In the genomic region with DNA sequence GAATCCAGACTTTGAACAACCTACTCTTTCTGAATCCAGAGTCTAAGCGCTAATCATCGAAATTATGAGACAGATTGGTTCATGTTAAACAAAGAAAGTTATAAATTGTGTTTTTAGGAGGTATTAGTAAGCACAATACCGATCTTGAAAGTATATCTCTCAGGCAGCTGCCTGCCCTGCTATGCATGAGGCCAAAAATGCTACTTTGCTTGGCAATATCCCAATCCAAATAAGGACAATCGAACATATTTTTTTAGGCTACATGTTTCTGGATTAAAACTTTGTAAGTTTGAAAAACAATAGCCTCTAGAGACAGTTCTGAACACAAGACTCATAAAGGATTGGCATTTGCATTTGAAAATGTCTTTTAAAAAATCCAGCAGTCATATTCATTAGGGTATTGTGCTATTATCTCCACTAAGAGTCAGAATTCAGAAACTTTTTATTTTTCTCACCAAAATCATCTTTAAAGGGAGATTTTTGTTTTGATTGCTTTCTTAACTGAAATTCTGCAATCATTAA, we compare ENCODE assay signal across 1 cellular context.
TF ChIP-seq lines count a peak whose summit lies in the region.

No MANE protein-coding gene starts in this region.

TF ChIP-seq in WTC11, 78 proteins besides CTCF, POLR2A, EP300 and RAD21 (continued from another document):
- TF ChIP-seq, protein P1, sequence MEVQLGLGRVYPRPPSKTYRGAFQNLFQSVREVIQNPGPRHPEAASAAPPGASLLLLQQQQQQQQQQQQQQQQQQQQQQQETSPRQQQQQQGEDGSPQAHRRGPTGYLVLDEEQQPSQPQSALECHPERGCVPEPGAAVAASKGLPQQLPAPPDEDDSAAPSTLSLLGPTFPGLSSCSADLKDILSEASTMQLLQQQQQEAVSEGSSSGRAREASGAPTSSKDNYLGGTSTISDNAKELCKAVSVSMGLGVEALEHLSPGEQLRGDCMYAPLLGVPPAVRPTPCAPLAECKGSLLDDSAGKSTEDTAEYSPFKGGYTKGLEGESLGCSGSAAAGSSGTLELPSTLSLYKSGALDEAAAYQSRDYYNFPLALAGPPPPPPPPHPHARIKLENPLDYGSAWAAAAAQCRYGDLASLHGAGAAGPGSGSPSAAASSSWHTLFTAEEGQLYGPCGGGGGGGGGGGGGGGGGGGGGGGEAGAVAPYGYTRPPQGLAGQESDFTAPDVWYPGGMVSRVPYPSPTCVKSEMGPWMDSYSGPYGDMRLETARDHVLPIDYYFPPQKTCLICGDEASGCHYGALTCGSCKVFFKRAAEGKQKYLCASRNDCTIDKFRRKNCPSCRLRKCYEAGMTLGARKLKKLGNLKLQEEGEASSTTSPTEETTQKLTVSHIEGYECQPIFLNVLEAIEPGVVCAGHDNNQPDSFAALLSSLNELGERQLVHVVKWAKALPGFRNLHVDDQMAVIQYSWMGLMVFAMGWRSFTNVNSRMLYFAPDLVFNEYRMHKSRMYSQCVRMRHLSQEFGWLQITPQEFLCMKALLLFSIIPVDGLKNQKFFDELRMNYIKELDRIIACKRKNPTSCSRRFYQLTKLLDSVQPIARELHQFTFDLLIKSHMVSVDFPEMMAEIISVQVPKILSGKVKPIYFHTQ (CRISPR knock-in tag; IDR thresholded peaks at IDR 0.05): no peak
- TF ChIP-seq GTF2I (CRISPR knock-in tag; conservative IDR thresholded peaks at IDR 0.05) (no peak), CREM (CRISPR knock-in tag; IDR thresholded peaks at IDR 0.05) (no peak), TEAD1 (CRISPR knock-in tag; IDR thresholded peaks at IDR 0.05) (no peak), SMAD4 (CRISPR knock-in tag; IDR thresholded peaks at IDR 0.05) (no peak), JUN (CRISPR knock-in tag; IDR thresholded peaks at IDR 0.05) (no peak), SP1 (CRISPR knock-in tag; conservative IDR thresholded peaks at IDR 0.05) (no peak), ZNF232 (CRISPR knock-in tag; IDR thresholded peaks at IDR 0.05) (no peak), NR3C1 (CRISPR knock-in tag; conservative IDR thresholded peaks at IDR 0.05; ENCODE audit: low read depth) (no peak), OVOL2 (CRISPR knock-in tag; IDR thresholded peaks at IDR 0.05; ENCODE audit: borderline replicate concordance) (no peak)
- TF ChIP-seq, protein P2, sequence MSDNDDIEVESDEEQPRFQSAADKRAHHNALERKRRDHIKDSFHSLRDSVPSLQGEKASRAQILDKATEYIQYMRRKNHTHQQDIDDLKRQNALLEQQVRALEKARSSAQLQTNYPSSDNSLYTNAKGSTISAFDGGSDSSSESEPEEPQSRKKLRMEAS (CRISPR knock-in tag; IDR thresholded peaks at IDR 0.05): no peak
- TF ChIP-seq, protein P3, sequence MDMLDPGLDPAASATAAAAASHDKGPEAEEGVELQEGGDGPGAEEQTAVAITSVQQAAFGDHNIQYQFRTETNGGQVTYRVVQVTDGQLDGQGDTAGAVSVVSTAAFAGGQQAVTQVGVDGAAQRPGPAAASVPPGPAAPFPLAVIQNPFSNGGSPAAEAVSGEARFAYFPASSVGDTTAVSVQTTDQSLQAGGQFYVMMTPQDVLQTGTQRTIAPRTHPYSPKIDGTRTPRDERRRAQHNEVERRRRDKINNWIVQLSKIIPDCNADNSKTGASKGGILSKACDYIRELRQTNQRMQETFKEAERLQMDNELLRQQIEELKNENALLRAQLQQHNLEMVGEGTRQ (CRISPR knock-in tag; IDR thresholded peaks at IDR 0.05): no peak
- TF ChIP-seq, protein P4, sequence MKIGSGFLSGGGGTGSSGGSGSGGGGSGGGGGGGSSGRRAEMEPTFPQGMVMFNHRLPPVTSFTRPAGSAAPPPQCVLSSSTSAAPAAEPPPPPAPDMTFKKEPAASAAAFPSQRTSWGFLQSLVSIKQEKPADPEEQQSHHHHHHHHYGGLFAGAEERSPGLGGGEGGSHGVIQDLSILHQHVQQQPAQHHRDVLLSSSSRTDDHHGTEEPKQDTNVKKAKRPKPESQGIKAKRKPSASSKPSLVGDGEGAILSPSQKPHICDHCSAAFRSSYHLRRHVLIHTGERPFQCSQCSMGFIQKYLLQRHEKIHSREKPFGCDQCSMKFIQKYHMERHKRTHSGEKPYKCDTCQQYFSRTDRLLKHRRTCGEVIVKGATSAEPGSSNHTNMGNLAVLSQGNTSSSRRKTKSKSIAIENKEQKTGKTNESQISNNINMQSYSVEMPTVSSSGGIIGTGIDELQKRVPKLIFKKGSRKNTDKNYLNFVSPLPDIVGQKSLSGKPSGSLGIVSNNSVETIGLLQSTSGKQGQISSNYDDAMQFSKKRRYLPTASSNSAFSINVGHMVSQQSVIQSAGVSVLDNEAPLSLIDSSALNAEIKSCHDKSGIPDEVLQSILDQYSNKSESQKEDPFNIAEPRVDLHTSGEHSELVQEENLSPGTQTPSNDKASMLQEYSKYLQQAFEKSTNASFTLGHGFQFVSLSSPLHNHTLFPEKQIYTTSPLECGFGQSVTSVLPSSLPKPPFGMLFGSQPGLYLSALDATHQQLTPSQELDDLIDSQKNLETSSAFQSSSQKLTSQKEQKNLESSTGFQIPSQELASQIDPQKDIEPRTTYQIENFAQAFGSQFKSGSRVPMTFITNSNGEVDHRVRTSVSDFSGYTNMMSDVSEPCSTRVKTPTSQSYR (CRISPR knock-in tag; IDR thresholded peaks at IDR 0.05): no peak
- TF ChIP-seq, protein P5, sequence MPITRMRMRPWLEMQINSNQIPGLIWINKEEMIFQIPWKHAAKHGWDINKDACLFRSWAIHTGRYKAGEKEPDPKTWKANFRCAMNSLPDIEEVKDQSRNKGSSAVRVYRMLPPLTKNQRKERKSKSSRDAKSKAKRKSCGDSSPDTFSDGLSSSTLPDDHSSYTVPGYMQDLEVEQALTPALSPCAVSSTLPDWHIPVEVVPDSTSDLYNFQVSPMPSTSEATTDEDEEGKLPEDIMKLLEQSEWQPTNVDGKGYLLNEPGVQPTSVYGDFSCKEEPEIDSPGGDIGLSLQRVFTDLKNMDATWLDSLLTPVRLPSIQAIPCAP (CRISPR knock-in tag; IDR thresholded peaks at IDR 0.05): no peak
- TF ChIP-seq, protein P6, sequence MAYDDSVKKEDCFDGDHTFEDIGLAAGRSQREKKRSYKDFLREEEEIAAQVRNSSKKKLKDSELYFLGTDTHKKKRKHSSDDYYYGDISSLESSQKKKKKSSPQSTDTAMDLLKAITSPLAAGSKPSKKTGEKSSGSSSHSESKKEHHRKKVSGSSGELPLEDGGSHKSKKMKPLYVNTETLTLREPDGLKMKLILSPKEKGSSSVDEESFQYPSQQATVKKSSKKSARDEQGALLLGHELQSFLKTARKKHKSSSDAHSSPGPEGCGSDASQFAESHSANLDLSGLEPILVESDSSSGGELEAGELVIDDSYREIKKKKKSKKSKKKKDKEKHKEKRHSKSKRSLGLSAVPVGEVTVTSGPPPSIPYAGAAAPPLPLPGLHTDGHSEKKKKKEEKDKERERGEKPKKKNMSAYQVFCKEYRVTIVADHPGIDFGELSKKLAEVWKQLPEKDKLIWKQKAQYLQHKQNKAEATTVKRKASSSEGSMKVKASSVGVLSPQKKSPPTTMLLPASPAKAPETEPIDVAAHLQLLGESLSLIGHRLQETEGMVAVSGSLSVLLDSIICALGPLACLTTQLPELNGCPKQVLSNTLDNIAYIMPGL (CRISPR knock-in tag; IDR thresholded peaks at IDR 0.05): no peak
- TF ChIP-seq, protein P7, sequence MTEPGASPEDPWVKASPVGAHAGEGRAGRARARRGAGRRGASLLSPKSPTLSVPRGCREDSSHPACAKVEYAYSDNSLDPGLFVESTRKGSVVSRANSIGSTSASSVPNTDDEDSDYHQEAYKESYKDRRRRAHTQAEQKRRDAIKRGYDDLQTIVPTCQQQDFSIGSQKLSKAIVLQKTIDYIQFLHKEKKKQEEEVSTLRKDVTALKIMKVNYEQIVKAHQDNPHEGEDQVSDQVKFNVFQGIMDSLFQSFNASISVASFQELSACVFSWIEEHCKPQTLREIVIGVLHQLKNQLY (CRISPR knock-in tag; IDR thresholded peaks at IDR 0.05): no peak
